In the genomic region with DNA sequence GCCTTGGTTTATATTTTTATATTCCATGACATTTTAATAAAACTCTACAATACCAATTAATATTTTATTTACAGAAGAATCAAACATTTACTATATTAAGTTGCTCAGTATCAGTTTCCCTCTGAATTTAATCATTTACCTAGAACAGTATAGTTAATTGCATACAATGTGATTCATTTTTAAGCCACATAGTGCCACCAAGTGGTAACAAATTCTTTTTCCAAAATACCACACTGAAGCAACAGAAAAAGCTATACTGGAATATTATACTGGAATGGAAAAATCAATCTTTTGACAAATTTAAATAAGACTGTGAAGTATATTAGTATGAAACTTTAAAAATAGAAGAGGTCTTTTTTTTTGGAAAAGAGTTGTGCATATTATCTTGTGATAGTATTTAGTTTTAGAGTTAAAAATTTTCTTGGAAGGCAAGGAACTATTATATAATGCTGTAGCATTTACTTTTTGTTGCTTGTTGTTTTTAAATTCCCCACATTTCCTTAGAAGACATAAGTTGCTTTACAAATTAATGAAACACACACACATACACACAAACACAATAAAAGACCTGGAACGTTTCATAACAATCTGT, we compare ENCODE assay signal across 8 cellular contexts. TPM values are rescaled to one million over a fixed set of nuclear protein-coding genes. Genes with fewer than 3 reads are reported as not detected.
DNase-seq lines count a peak whose midpoint lies in the region; ATAC-seq and TF ChIP-seq lines count a peak whose summit lies in the region.

No MANE protein-coding gene starts in this region.

- H3K27ac ChIP-seq in heart right ventricle (no peak overlapping the region), right cardiac atrium (ENCODE audit: low read length) (no peak overlapping the region)

- H3K4me1 ChIP-seq in heart right ventricle, result peaks cover 0 to 27% (median 5%) of the 10 kb centered on the region in 9 donors
- H3K4me1 ChIP-seq in right cardiac atrium (ENCODE audit: control insufficient read depth, insufficient read depth, low read length), result no peaks in the 10 kb centered on the region

- 57 to 62% methylated on average over 1 of the region's 1 CpG for WGBS in heart right ventricle, 2 donors
- WGBS in right cardiac atrium, result 51% methylated on average over 1 of the region's 1 CpG

- intact Hi-C loops in heart right ventricle (cut with DNase I) (loop anchor here in 8 of 10 donors (2.0 to 10.0 kb wide), 6 partner anchors 48 to 380 kb away; no protein-coding TSS in a partner anchor), right cardiac atrium (cut with DNase I) (no loop called here)

- H3K4me3 ChIP-seq in heart right ventricle (no peak overlapping the region), right cardiac atrium (ENCODE audit: low read length) (no peak overlapping the region), fibroblast of mammary gland (ENCODE audit: control insufficient read depth, low read depth, low read length) (no peak overlapping the region)

- no peaks in the 10 kb centered on the region for H3K27me3 ChIP-seq in heart right ventricle
- H3K27me3 ChIP-seq in right cardiac atrium (ENCODE audit: control insufficient read depth, insufficient read depth), result no peaks in the 10 kb centered on the region

- H3K9me3 ChIP-seq in heart right ventricle (peaks cover 0 to 4% (median 0%) of the 10 kb centered on the region in 11 donors), right cardiac atrium (ENCODE audit: control insufficient read depth, low read length) (no peaks in the 10 kb centered on the region)

- no peaks in the 10 kb centered on the region for H3K36me3 ChIP-seq in heart right ventricle

- peak in 8 of 9 donors; percentile 32 to 64 (median 47) for TF ChIP-seq CTCF in heart right ventricle (IDR thresholded peaks at IDR 0.05)
- peak; percentile 39 for TF ChIP-seq CTCF in fibroblast of mammary gland (conservative IDR thresholded peaks at IDR 0.05; ENCODE audit: control insufficient read depth, insufficient read depth, low read depth, low read length)

- ATAC-seq in heart right ventricle (peak in 1 of 8 donors; percentile 41), right cardiac atrium (no peak), HG03439 (IDR thresholded peaks at IDR 0.05; ENCODE audit: unreplicated experiment) (no peak), HG03280 (IDR thresholded peaks at IDR 0.05; ENCODE audit: unreplicated experiment) (no peak)

- no peak for DNase-seq in heart right ventricle
- no peak for DNase-seq in right cardiac atrium
- peak; percentile 76 for DNase-seq in OCI-M1 (lab: John Stamatoyannopoulos, UW)
- DNase-seq in fibroblast of mammary gland (ENCODE audit: low read depth), result peak; percentile 29
- DNase-seq in NCI-H146 (lab: John Stamatoyannopoulos, UW), result no peak
- no peak for DNase-seq in stimulated activated naive CD4-positive, alpha-beta T cell treated with Interleukin-2 at 50 U/mL for 16 hours (lab: John Stamatoyannopoulos, UW)

RNA-seq across cellular contexts. Expression of a gene that starts 57.3 kb away (rescaled TPM):
- 10 to 100 TPM; 28.9 to 48.0 (median 34.0) TPM for total RNA-seq in heart right ventricle
- polyA plus RNA-seq in heart right ventricle, result 10 to 100 TPM; 10.7 to 26.4 TPM
- 10 to 100 TPM; 33.0 to 44.7 (median 36.1) TPM for total RNA-seq in right cardiac atrium
- polyA plus RNA-seq in right cardiac atrium, result 16.7 TPM

Comparison
In these comparisons a context has a peak if more than half of its experiments do, and no peak if none do; other contexts are left out.
1. intact Hi-C loops: an anchor here in heart right ventricle (2.0 to 10.0 kb wide); none called in right cardiac atrium.
2. DNase-seq: peak in OCI-M1 (single experiment) and fibroblast of mammary gland (single experiment); none in heart right ventricle (0 of 2), right cardiac atrium (0 of 3), NCI-H146 (single experiment) and stimulated activated naive CD4-positive, alpha-beta T cell treated with Interleukin-2 at 50 U/mL for 16 hours (single experiment).